ENCODE assay signal across 19 cellular contexts in genomic region chr15:36589971-36590370, GRCh38. TPM values are rescaled to one million over a fixed set of nuclear protein-coding genes. Genes with fewer than 3 reads are reported as not detected.
A peak's percentile ranks its signal among the peaks of the same experiment; 100 is the strongest.
DNase-seq lines count a peak whose midpoint lies in the region; ATAC-seq and TF ChIP-seq lines count a peak whose summit lies in the region.
"Had no signal": no experiment of that assay in that cellular context is flagged by ENCODE, and none has a peak within 500 bp of the region (broad histone marks: within the 10 kb centered on the region; RNA-seq: fewer than 3 reads in every experiment).

No MANE protein-coding gene starts in this region.

- DNase-seq in heart left ventricle: no peak
- no peak for DNase-seq in cardiac septum (ENCODE audit: low spot score)
- no peak for DNase-seq in ascending aorta (ENCODE audit: low spot score in 2 of 2)
- DNase-seq in iris pigment epithelial cell (ENCODE audit: low read depth): peak; percentile 74
- DNase-seq in DMS153 (lab: John Stamatoyannopoulos, UW): no peak
- no peak for DNase-seq in posterior vena cava (ENCODE audit: low spot score)
- DNase-seq in NCI-H1694 treated with DMSO at 0.1 percent for 48 hours (lab: John Stamatoyannopoulos, UW): no peak
- no peak for DNase-seq in NCI-H1048 (lab: John Stamatoyannopoulos, UW)
- DNase-seq: activated naive CD4-positive, alpha-beta T cell treated with Interleukin-2 at 50 U/mL for 16 hours; CD4-positive, alpha-beta T cell; effector CD4-positive, alpha-beta T cell; GDM1; GOT3; MM.1S; NCI-H2081 treated with DMSO at 0.1 percent for 48 hours; NCI-H526 treated with DMSO at 0.1 percent for 48 hours; stimulated activated naive CD4-positive, alpha-beta T cell treated with Interleukin-2 at 50 U/mL for 16 hours; upper lobe of right lung had no signal

- H3K4me1 ChIP-seq in heart left ventricle: peaks cover 0 to 26% (median 9%) of the 10 kb centered on the region in 12 donors
- peaks cover 10 to 13% of the 10 kb centered on the region in 2 donors for H3K4me1 ChIP-seq in ascending aorta
- H3K4me1 ChIP-seq: parathyroid adenoma, upper lobe of right lung had no signal

- H3K27ac ChIP-seq in heart left ventricle: peak overlapping the region in 10 of 12 donors; percentile 19 to 97 (median 69)
- H3K27ac ChIP-seq in ascending aorta: peak overlapping the region; percentile 57 to 68
- H3K27ac ChIP-seq: parathyroid adenoma, upper lobe of right lung had no signal

- TF ChIP-seq CTCF in heart left ventricle (IDR thresholded peaks at IDR 0.05): no peak
- no peak for TF ChIP-seq CTCF in ascending aorta (IDR thresholded peaks at IDR 0.05)

- intact Hi-C loops in heart left ventricle (cut with DNase I): loop anchor here in 4 of 10 donors (10.0 kb wide), 4 partner anchors 85 to 1065 kb away; partner anchors contain the start of gene MEIS2 (in 2 of the 4)
- intact Hi-C loops in cardiac septum (cut with DNase I): loop anchor here (5.0 kb wide), 1 partner anchor 512 kb away; the partner anchor contains the start of gene MEIS2
- intact Hi-C loops in ascending aorta (cut with DNase I): loop anchor here (10.0 kb wide), 2 partner anchors 235 to 1075 kb away; no protein-coding TSS in a partner anchor
- intact Hi-C loops in posterior vena cava (cut with DNase I): no loop called here

- H3K27me3 ChIP-seq in heart left ventricle (no peaks in the 10 kb centered on the region), ascending aorta (no peaks in the 10 kb centered on the region)
- H3K27me3 ChIP-seq: upper lobe of right lung had no signal

- H3K9me3 ChIP-seq in heart left ventricle: no peaks in the 10 kb centered on the region
- no peaks in the 10 kb centered on the region for H3K9me3 ChIP-seq in ascending aorta
- H3K9me3 ChIP-seq: upper lobe of right lung had no signal

- H3K4me3 ChIP-seq in heart left ventricle (no peak overlapping the region), ascending aorta (no peak overlapping the region)
- H3K4me3 ChIP-seq: upper lobe of right lung had no signal

- peak in 3 of 4 donors; percentile 29 to 68 (median 54) for ATAC-seq in heart left ventricle
- ATAC-seq: upper lobe of right lung had no signal

- WGBS in heart left ventricle, 4 donors: 33 to 50% (median 43%) methylated on average over 4 of the region's 4 CpGs

- no peak for TF ChIP-seq POLR2A in heart left ventricle (IDR thresholded peaks at IDR 0.05)

- no peaks in the 10 kb centered on the region for H3K36me3 ChIP-seq in heart left ventricle
- no peaks in the 10 kb centered on the region for H3K36me3 ChIP-seq in ascending aorta
- H3K36me3 ChIP-seq: upper lobe of right lung had no signal

RNA-seq across cellular contexts. Expression of gene CDIN1, which starts 10.5 kb away (rescaled TPM):
- 100 to 1,000 TPM in 8 of 9 donors, 10 to 100 TPM in 1; 67.4 to 267 (median 160) TPM for total RNA-seq in heart left ventricle
- polyA plus RNA-seq in heart left ventricle: 100 to 1,000 TPM in 1 of 2 donors, 10 to 100 TPM in 1; 90.1 to 146 TPM
- 97.4 TPM for total RNA-seq in cardiac septum
- total RNA-seq in ascending aorta: 3.5 TPM
- total RNA-seq in posterior vena cava: 10 to 100 TPM; 19.0 to 21.2 TPM

Comparison
In these comparisons a context has a peak if more than half of its experiments do, and no peak if none do; other contexts are left out.
1. intact Hi-C loops: an anchor here in cardiac septum (5.0 kb wide) and ascending aorta (10.0 kb wide); none called in posterior vena cava.